Comparison of ENCODE assay signal across 1 cellular context in the genomic region with DNA sequence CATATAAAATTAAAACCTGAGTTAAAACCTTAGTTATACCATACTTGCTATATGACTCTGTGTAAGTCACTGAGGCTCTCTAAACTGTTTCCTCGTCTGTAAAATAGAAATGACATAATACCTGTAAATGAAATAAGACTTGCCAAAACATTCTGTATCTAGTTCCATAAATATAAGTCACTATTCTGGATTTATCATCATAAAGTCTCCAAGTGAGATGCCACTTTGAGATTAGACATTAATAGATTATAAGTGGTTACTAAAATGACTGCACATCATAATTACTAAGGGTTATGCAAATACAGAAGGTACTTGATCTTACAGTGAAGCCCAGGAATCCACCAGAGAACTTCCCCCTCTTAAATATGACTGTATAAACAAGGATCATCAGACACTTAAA.
TF ChIP-seq lines count a peak whose summit lies in the region.

No MANE protein-coding gene starts in this region.

TF ChIP-seq in SK-N-SH, 30 proteins besides CTCF, POLR2A, EP300 and RAD21 (continued from another document):
- TF ChIP-seq, protein P1, sequence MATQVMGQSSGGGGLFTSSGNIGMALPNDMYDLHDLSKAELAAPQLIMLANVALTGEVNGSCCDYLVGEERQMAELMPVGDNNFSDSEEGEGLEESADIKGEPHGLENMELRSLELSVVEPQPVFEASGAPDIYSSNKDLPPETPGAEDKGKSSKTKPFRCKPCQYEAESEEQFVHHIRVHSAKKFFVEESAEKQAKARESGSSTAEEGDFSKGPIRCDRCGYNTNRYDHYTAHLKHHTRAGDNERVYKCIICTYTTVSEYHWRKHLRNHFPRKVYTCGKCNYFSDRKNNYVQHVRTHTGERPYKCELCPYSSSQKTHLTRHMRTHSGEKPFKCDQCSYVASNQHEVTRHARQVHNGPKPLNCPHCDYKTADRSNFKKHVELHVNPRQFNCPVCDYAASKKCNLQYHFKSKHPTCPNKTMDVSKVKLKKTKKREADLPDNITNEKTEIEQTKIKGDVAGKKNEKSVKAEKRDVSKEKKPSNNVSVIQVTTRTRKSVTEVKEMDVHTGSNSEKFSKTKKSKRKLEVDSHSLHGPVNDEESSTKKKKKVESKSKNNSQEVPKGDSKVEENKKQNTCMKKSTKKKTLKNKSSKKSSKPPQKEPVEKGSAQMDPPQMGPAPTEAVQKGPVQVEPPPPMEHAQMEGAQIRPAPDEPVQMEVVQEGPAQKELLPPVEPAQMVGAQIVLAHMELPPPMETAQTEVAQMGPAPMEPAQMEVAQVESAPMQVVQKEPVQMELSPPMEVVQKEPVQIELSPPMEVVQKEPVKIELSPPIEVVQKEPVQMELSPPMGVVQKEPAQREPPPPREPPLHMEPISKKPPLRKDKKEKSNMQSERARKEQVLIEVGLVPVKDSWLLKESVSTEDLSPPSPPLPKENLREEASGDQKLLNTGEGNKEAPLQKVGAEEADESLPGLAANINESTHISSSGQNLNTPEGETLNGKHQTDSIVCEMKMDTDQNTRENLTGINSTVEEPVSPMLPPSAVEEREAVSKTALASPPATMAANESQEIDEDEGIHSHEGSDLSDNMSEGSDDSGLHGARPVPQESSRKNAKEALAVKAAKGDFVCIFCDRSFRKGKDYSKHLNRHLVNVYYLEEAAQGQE (IDR thresholded peaks at IDR 0.05; ENCODE audit: low read depth, low read length): no peak
- TF ChIP-seq, protein P2, sequence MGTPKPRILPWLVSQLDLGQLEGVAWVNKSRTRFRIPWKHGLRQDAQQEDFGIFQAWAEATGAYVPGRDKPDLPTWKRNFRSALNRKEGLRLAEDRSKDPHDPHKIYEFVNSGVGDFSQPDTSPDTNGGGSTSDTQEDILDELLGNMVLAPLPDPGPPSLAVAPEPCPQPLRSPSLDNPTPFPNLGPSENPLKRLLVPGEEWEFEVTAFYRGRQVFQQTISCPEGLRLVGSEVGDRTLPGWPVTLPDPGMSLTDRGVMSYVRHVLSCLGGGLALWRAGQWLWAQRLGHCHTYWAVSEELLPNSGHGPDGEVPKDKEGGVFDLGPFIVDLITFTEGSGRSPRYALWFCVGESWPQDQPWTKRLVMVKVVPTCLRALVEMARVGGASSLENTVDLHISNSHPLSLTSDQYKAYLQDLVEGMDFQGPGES (IDR thresholded peaks at IDR 0.05; ENCODE audit: low read depth, low read length): no peak
- no peak for TF ChIP-seq MXI1 (IDR thresholded peaks at IDR 0.05; ENCODE audit: low read depth, low read length)
- TF ChIP-seq RXRA (IDR thresholded peaks at IDR 0.05; ENCODE audit: borderline replicate concordance, low read depth): no peak
- no peak for TF ChIP-seq TAF1 (IDR thresholded peaks at IDR 0.05; ENCODE audit: borderline replicate concordance, low read depth, low read length)
